Comparison of ENCODE assay signal across 22 cellular contexts in genomic region chr10:16789765-16790164, GRCh38. TPM values are rescaled to one million over a fixed set of nuclear protein-coding genes. Genes with fewer than 3 reads are reported as not detected.
DNase-seq lines count a peak whose midpoint lies in the region; ATAC-seq, FAIRE-seq and TF ChIP-seq lines count a peak whose summit lies in the region.
"Had no signal": no experiment of that assay in that cellular context is flagged by ENCODE, and none has a peak within 500 bp of the region (broad histone marks: within the 10 kb centered on the region; RNA-seq: fewer than 3 reads in every experiment).

No MANE protein-coding gene starts in this region.

- no peak overlapping the region for H2BK120ac ChIP-seq in neuronal stem cell (ENCODE audit: low read depth, low read length)

- no peak overlapping the region for H2AFZ ChIP-seq in neuronal stem cell (ENCODE audit: low read length)
- H2AFZ ChIP-seq: PC-9 had no signal

- H3K27ac ChIP-seq in neuronal stem cell (replicated peaks; ENCODE audit: low read length) (peak overlapping the region; percentile 41), pancreas (no peak overlapping the region), WERI-Rb-1 (no peak overlapping the region)
- H3K27ac ChIP-seq: PC-9, RWPE1 had no signal

- H3K36me3 ChIP-seq in neuronal stem cell (replicated peaks in 1 of 2; ENCODE audit: control insufficient read depth in 2 of 2, insufficient read depth in 2 of 2, low read length in 2 of 2), result no peaks in the 10 kb centered on the region
- no peaks in the 10 kb centered on the region for H3K36me3 ChIP-seq in pancreas
- no peaks in the 10 kb centered on the region for H3K36me3 ChIP-seq in WERI-Rb-1
- H3K36me3 ChIP-seq: BE2C, MG63 had no signal

- H3K27ac Mint-ChIP-seq in activated T-helper 17 cell treated with anti-CD3 and anti-CD28 coated beads, Interleukin-2, amount 50 U/mL, for 72 hours, result peak overlapping the region; percentile 94

- no CpG with 5 or more reads among the region's 4 CpGs for WGBS in neuronal stem cell (ENCODE audit: extremely low coverage in 2 of 2, insufficient read length in 2 of 2, insufficient replicate concordance in 1 of 2), 2 donors
- 58 to 65% methylated on average over 4 of the region's 4 CpGs for WGBS in pancreas, 2 donors

- ATAC-seq in Right ventricle myocardium superior (ENCODE audit: poor library complexity) (peak; percentile 56), pancreas (no peak)
- ATAC-seq in activated T-helper 17 cell treated with anti-CD3 and anti-CD28 coated beads, Interleukin-2, amount 50 U/mL, for 72 hours (replicated peaks), result no peak

- H3K23ac ChIP-seq in neuronal stem cell (ENCODE audit: low read depth, low read length, poor library complexity), result no peak overlapping the region

- no peak overlapping the region for H3K4me3 ChIP-seq in neuronal stem cell (ENCODE audit: low read length in 2 of 2)
- no peak overlapping the region for H3K4me3 ChIP-seq in pancreas
- no peak overlapping the region for H3K4me3 ChIP-seq in WERI-Rb-1 (ENCODE audit: low read depth, low read length)
- H3K4me3 ChIP-seq: MG63, PC-9 had no signal

- no peak for FAIRE-seq in pancreas (lab: Jason Lieb, UNC)
- FAIRE-seq: A204.1, D721Med, GM12892, GM18507, H1 had no signal

- H3K27me3 ChIP-seq in neuronal stem cell (ENCODE audit: control insufficient read depth in 3 of 3, insufficient read depth in 3 of 3, low read depth in 1 of 3, low read length in 3 of 3) (no peaks in the 10 kb centered on the region), pancreas (no peaks in the 10 kb centered on the region), WERI-Rb-1 (ENCODE audit: insufficient read depth, low read depth, severe bottlenecking) (no peaks in the 10 kb centered on the region)
- H3K27me3 ChIP-seq: BE2C, MG63 had no signal

- H3K4me2 ChIP-seq in neuronal stem cell (ENCODE audit: insufficient read depth, low read length, poor library complexity, severe bottlenecking), result no peak overlapping the region
- H3K4me2 ChIP-seq: PC-9 had no signal

- H2BK12ac ChIP-seq in neuronal stem cell (ENCODE audit: low read length), result no peak overlapping the region

- H3K9me3 ChIP-seq in neuronal stem cell (replicated peaks in 1 of 2; ENCODE audit: control insufficient read depth in 2 of 2, insufficient read depth in 1 of 2, low read depth in 1 of 2, low read length in 2 of 2), result no peaks in the 10 kb centered on the region
- H3K9me3 ChIP-seq in pancreas, result no peaks in the 10 kb centered on the region
- H3K9me3 ChIP-seq in WERI-Rb-1 (ENCODE audit: severe bottlenecking), result no peaks in the 10 kb centered on the region
- H3K9me3 ChIP-seq: BE2C, MG63 had no signal

- H3K9ac ChIP-seq in neuronal stem cell (ENCODE audit: low read depth, low read length, poor library complexity), result no peak overlapping the region

- no peak overlapping the region for H4K91ac ChIP-seq in neuronal stem cell (ENCODE audit: low read depth, low read length, poor library complexity)

- H3K4me1 ChIP-seq in neuronal stem cell (ENCODE audit: control insufficient read depth in 2 of 2, insufficient read depth in 1 of 2, low read depth in 1 of 2, low read length in 2 of 2) (peaks cover 8 to 9% of the 10 kb centered on the region in 2 donors), pancreas (peaks cover 0 to 3% (median 0%) of the 10 kb centered on the region in 3 donors)
- H3K4me1 ChIP-seq: BE2C had no signal

- TF ChIP-seq CTCF in pancreas (IDR thresholded peaks at IDR 0.05) (no peak), WERI-Rb-1 (IDR thresholded peaks at IDR 0.05; ENCODE audit: low read depth, low read length) (no peak)

- H3K9me3 Mint-ChIP-seq in activated T-helper 17 cell treated with anti-CD3 and anti-CD28 coated beads, Interleukin-2, amount 50 U/mL, for 72 hours, result peaks cover 5% of the 10 kb centered on the region

- H3K36me3 Mint-ChIP-seq in activated T-helper 17 cell treated with anti-CD3 and anti-CD28 coated beads, Interleukin-2, amount 50 U/mL, for 72 hours (ENCODE audit: low read depth), result peaks cover 60% of the 10 kb centered on the region

- H3K4me1 Mint-ChIP-seq in activated T-helper 17 cell treated with anti-CD3 and anti-CD28 coated beads, Interleukin-2, amount 50 U/mL, for 72 hours, result peaks cover 29% of the 10 kb centered on the region

- no peaks in the 10 kb centered on the region for H3K79me1 ChIP-seq in neuronal stem cell (ENCODE audit: low read depth, low read length)

- peak overlapping the region; percentile 76 for H3K4me3 Mint-ChIP-seq in activated T-helper 17 cell treated with anti-CD3 and anti-CD28 coated beads, Interleukin-2, amount 50 U/mL, for 72 hours

- DNase-seq in Right ventricle myocardium superior (no peak), cardiac septum (ENCODE audit: low spot score) (no peak), left kidney (ENCODE audit: low read depth, low spot score) (peak; percentile 12), neuronal stem cell (ENCODE audit: low spot score) (no peak), pancreas (no peak), WERI-Rb-1 (no peak)
- DNase-seq in NK-92 treated with Interleukin-12 subunit alpha and Interleukin-12 subunit beta, amount 100 ng/mL, for 24 hours (lab: John Stamatoyannopoulos, UW), result no peak
- DNase-seq: BE2C, Kasumi-1, MG63, NCI-H1048, NCI-H1436, NCI-H2029, NCI-H526, PC-9 had no signal

- no peaks in the 10 kb centered on the region for H3K27me3 Mint-ChIP-seq in activated T-helper 17 cell treated with anti-CD3 and anti-CD28 coated beads, Interleukin-2, amount 50 U/mL, for 72 hours

- H2BK5ac ChIP-seq in neuronal stem cell (ENCODE audit: low read length), result no peak overlapping the region

- no peak overlapping the region for H2BK15ac ChIP-seq in neuronal stem cell (ENCODE audit: low read length)

- intact Hi-C loops in Right ventricle myocardium superior (cut with DNase I), result no loop called here
- intact Hi-C loops in cardiac septum (cut with DNase I), result no loop called here
- intact Hi-C loops in pancreas (cut with DNase I), result no loop called here

- no peak overlapping the region for H4K8ac ChIP-seq in neuronal stem cell (ENCODE audit: low read depth, low read length)

- H2AK5ac ChIP-seq in neuronal stem cell (ENCODE audit: low read depth, low read length), result no peak overlapping the region

- H3K18ac ChIP-seq in neuronal stem cell (ENCODE audit: low read length), result no peak overlapping the region

- no peak overlapping the region for H3K14ac ChIP-seq in neuronal stem cell (ENCODE audit: low read length)

- H3K4ac ChIP-seq in neuronal stem cell (ENCODE audit: low read length), result no peak overlapping the region

RNA-seq across cellular contexts. Expression of gene RSU1, which starts 27.5 kb away (rescaled TPM):
- total RNA-seq in Right ventricle myocardium superior (49.4 TPM), cardiac septum (45.6 TPM), pancreas (10 to 100 TPM; 22.8 to 42.3 (median 36.8) TPM)
- total RNA-seq in activated T-helper 17 cell treated with anti-CD3 and anti-CD28 coated beads, Interleukin-2, amount 50 U/mL, for 72 hours, result 10 to 100 TPM; 56.1 to 87.8 TPM
- 36.1 TPM for polyA plus RNA-seq in neuronal stem cell (2013, experiment 1 of 2)
- 36.0 TPM for polyA plus RNA-seq in neuronal stem cell (2013, experiment 2 of 2)
- polyA plus RNA-seq in pancreas, result 10 to 100 TPM; 14.7 to 18.8 TPM
